In genomic region chr11:134332189-134332631, GRCh38 we compare ENCODE assay signal across 8 cellular contexts. TPM values are rescaled to one million over a fixed set of nuclear protein-coding genes. Genes with fewer than 3 reads are reported as not detected.
DNase-seq lines count a peak whose midpoint lies in the region; ATAC-seq, FAIRE-seq and TF ChIP-seq lines count a peak whose summit lies in the region.

No MANE protein-coding gene starts in this region.

- H3K27ac ChIP-seq in KMS-11 (0 out of 2 replicates have a peak overlapping the region, but pooled peaks have one; percentile 24), K562 (ENCODE audit: extremely low read depth, low read depth, low read length) (peak overlapping the region; percentile 64), left lung (no peak overlapping the region)

- FAIRE-seq in K562 (lab: Jason Lieb, UNC): no peak

- H3K79me2 ChIP-seq in KMS-11 (ENCODE audit: insufficient read depth, low read depth): 0 out of 2 replicates have a peak, but pooled peaks cover 4% of the 10 kb centered on the region
- 0 out of 3 replicates have a peak, but pooled peaks cover 2% of the 10 kb centered on the region for H3K79me2 ChIP-seq in K562 (ENCODE audit: control insufficient read depth, insufficient read depth, low read length)

- POLR2A ChIA-PET in K562 (lab: Yijun Ruan, JAX): no interaction called here

- peak; percentile 42 for DNase-seq in activated CD8-positive, alpha-beta memory T cell treated with anti-CD3 and anti-CD28 coated beads, Interleukin-2, amount 50 U/mL, for 4 hours
- no peak for DNase-seq in activated CD8-positive, alpha-beta memory T cell treated with anti-CD3 and anti-CD28 coated beads for 24 hours
- DNase-seq in K562 (ENCODE audit: extremely low read depth in 1 of 4, low spot score in 3 of 4): peak; percentile 47 to 66 (median 58)
- DNase-seq in left lung: no peak
- DNase-seq in stimulated activated naive CD4-positive, alpha-beta T cell treated with Interleukin-2 at 50 U/mL for 16 hours (lab: John Stamatoyannopoulos, UW): peak; percentile 22

- no peak for TF ChIP-seq RAD21 in K562 (CRISPR knock-in tag; conservative IDR thresholded peaks at IDR 0.05 in 1 of 2, IDR thresholded peaks at IDR 0.05 in 1 of 2)

- CTCF ChIA-PET in K562 (lab: Yijun Ruan, JAX; ENCODE audit: low intra/inter-chr PET ratio): no interaction called here

- ATAC-seq in K562 (peak; percentile 80), left lung (peak; percentile 65), HG03457 (IDR thresholded peaks at IDR 0.05; ENCODE audit: unreplicated experiment) (no peak), HG03469 (IDR thresholded peaks at IDR 0.05; ENCODE audit: unreplicated experiment) (no peak)

- H3K9me1 ChIP-seq in K562 (ENCODE audit: control insufficient read depth, insufficient read depth, low read length): no peaks in the 10 kb centered on the region

- TF ChIP-seq EP300 in K562 (IDR thresholded peaks at IDR 0.05; ENCODE audit: low read length): no peak

- H2AFZ ChIP-seq in KMS-11 (ENCODE audit: low read depth) (peak overlapping the region; percentile 66), K562 (ENCODE audit: low read depth, low read length) (peak overlapping the region; percentile 91)

- H3K4me1 ChIP-seq in KMS-11 (ENCODE audit: low read depth, poor library complexity, severe bottlenecking) (peaks cover 3% of the 10 kb centered on the region), K562 (replicated peaks in 1 of 2; ENCODE audit: control insufficient read depth in 2 of 2, insufficient read depth in 2 of 2, low read length in 2 of 2) (peaks cover 8 to 19% of the 10 kb centered on the region in 2 experiments; a peak in 4 of 5 replicates), left lung (peaks cover 0 to 13% of the 10 kb centered on the region in 2 donors)

- H3K9me3 ChIP-seq in K562 (replicated peaks; ENCODE audit: control insufficient read depth, insufficient read depth, low read depth, low read length) (no peaks in the 10 kb centered on the region), left lung (no peaks in the 10 kb centered on the region)

- in situ Hi-C loops in K562 (cut with MboI): no loop called here

- no peaks in the 10 kb centered on the region for H3K36me3 ChIP-seq in KMS-11 (ENCODE audit: insufficient read depth)
- no peaks in the 10 kb centered on the region for H3K36me3 ChIP-seq in K562 (ENCODE audit: control insufficient read depth, insufficient read depth, low read length)
- H3K36me3 ChIP-seq in left lung: no peaks in the 10 kb centered on the region

- H3K4me3 ChIP-seq in KMS-11 (IDR thresholded peaks at IDR 0.05; ENCODE audit: insufficient read depth, low read depth, low read length): no peak overlapping the region
- peak overlapping the region; percentile 65 for H3K4me3 ChIP-seq in K562
- H3K4me3 ChIP-seq in left lung: peak overlapping the region; percentile 45 to 53

- intact Hi-C loops in K562 (cut with micrococcal nuclease) (no loop called here), left lung (cut with DNase I) (no loop called here)

- H4K20me1 ChIP-seq in KMS-11 (ENCODE audit: insufficient read depth): no peaks in the 10 kb centered on the region
- no peaks in the 10 kb centered on the region for H4K20me1 ChIP-seq in K562 (replicated peaks; ENCODE audit: control insufficient read depth, insufficient read depth, low read length)

- peak overlapping the region; percentile 79 for H3K4me2 ChIP-seq in KMS-11
- H3K4me2 ChIP-seq in K562 (ENCODE audit: insufficient read depth, low read length): peak overlapping the region; percentile 76

- no peak for TF ChIP-seq POLR2A in K562 (conservative IDR thresholded peaks at IDR 0.05)

- no TSS peak for BruUV-seq in K562 (replicated peaks; lab: Mats Ljungman, UMichigan)

- H3K27me3 ChIP-seq in KMS-11 (ENCODE audit: insufficient read depth, low read depth): no peaks in the 10 kb centered on the region
- peaks cover 4 to 7% of the 10 kb centered on the region in 2 experiments; a peak in 4 of 5 replicates for H3K27me3 ChIP-seq in K562 (ENCODE audit: control insufficient read depth in 2 of 2, insufficient read depth in 2 of 2, low read length in 2 of 2)
- H3K27me3 ChIP-seq in left lung: peaks cover 17 to 53% of the 10 kb centered on the region in 2 donors

- WGBS in K562 (ENCODE audit: insufficient coverage, low coverage, missing lambda C conversion rate): 2% methylated on average over 11 of the region's 40 CpGs

- H3K9ac ChIP-seq in KMS-11 (peak overlapping the region; percentile 82), K562 (ENCODE audit: insufficient read depth in 1 of 2, low read depth in 2 of 2, low read length in 2 of 2) (peak overlapping the region; percentile 70 to 90)

- TF ChIP-seq CTCF in KMS-11 (conservative IDR thresholded peaks at IDR 0.05; ENCODE audit: low read depth, low read length) (no peak), K562 (IDR thresholded peaks at IDR 0.05 in 2 of 3, conservative IDR thresholded peaks at IDR 0.05 in 1 of 3; ENCODE audit: insufficient read depth in 2 of 3, low read depth in 1 of 3, low read length in 3 of 3) (peak in 2 of 3 experiments; percentile 20 to 33; a peak in 3 of 6 replicates), left lung (IDR thresholded peaks at IDR 0.05) (no peak)

TF ChIP-seq in K562, 482 proteins besides CTCF, POLR2A, EP300 and RAD21 (continues in another document):
- TF ChIP-seq ZNF263 (CRISPR knock-in tag; IDR thresholded peaks at IDR 0.05; ENCODE audit: borderline replicate concordance) (no peak), ZNF766 (CRISPR knock-in tag; conservative IDR thresholded peaks at IDR 0.05) (no peak), PHTF2 (CRISPR knock-in tag; IDR thresholded peaks at IDR 0.05) (no peak), ZSCAN29 (IDR thresholded peaks at IDR 0.05) (no peak), CREB1 (IDR thresholded peaks at IDR 0.05) (no peak), CREB1 (CRISPR knock-in tag; IDR thresholded peaks at IDR 0.05) (0 out of 2 replicates have a peak, but pooled peaks have one; percentile 7), MAZ (CRISPR knock-in tag; conservative IDR thresholded peaks at IDR 0.05 in 1 of 2, IDR thresholded peaks at IDR 0.05 in 1 of 2) (peak in 1 of 2 experiments; percentile 42; a peak in 1 of 4 replicates), MYC (IDR thresholded peaks at IDR 0.05; ENCODE audit: low read depth, low read length) (0 out of 2 replicates have a peak, but pooled peaks have one; percentile 8), MYC (CRISPR knock-in tag; IDR thresholded peaks at IDR 0.05; ENCODE audit: borderline replicate concordance, low read depth) (no peak), ZBTB1 (CRISPR knock-in tag; IDR thresholded peaks at IDR 0.05; ENCODE audit: borderline replicate concordance, low read depth) (peak; percentile 13; the same call in 1 of the 2 replicates), L3MBTL2 (IDR thresholded peaks at IDR 0.05) (peak; percentile 50; the same call in 1 of the 2 replicates)

RNA-seq across cellular contexts. Expression of gene GLB1L2, which starts 0.4 kb away (rescaled TPM):
- total RNA-seq in K562 (2011; cell fraction: chromatin; rRNA removed; ENCODE audit: low replicate concordance): 48.6 and 100 TPM in 2 replicates
- total RNA-seq in K562 (2011; cell fraction: nucleolus; rRNA removed): 62.0 and 67.0 TPM in 2 replicates
- total RNA-seq in K562 (2011; cell fraction: nucleoplasm; rRNA removed): 55.1 and 55.6 TPM in 2 replicates
- total RNA-seq in K562 (2014; rRNA removed) (13.8 and 15.7 TPM in 2 replicates), K562 (2014; rRNA removed; fragmentation: Illumina TruSeq; extraction: Trizol) (9.5 and 10.4 TPM in 2 replicates), K562 (2015; rRNA removed; fragmentation: Illumina TruSeq; extraction: Trizol) (10.0 and 10.9 TPM in 2 replicates), K562 (2021) (15.4 and 16.8 TPM in 2 replicates), left lung (10 to 100 TPM; 10.3 to 11.9 TPM)
- polyA plus RNA-seq in K562 (2011; rRNA removed) (20.8 and 21.4 TPM in 2 replicates), K562 (2014; fragmentation: Illumina TruSeq; extraction: Trizol) (19.1 and 19.2 TPM in 2 replicates), K562 (2014; fragmentation: Nextera tagmentation; extraction: Ambion mirVana) (1 to 10 TPM in 1 of 2 experiments, under 1 TPM in 1; 0.84 to 2.5 TPM), K562 (2014; rRNA removed) (14.9 and 15.6 TPM in 2 replicates)
- polyA plus RNA-seq in K562 (2011; cell fraction: cytosol; rRNA removed): 18.1 and 23.1 TPM in 2 replicates
- polyA plus RNA-seq in K562 (2011; cell fraction: nucleus; rRNA removed): 61.7 and 88.8 TPM in 2 replicates
- 15.6 and 20.4 TPM in 2 replicates for polyA plus RNA-seq in K562 (2012)
- polyA minus RNA-seq in K562 (2011; rRNA and poly(A)+ RNA removed): 10.6 and 15.3 TPM in 2 replicates
- polyA minus RNA-seq in K562 (2011; cell fraction: cytosol; rRNA and poly(A)+ RNA removed): 9.0 and 11.4 TPM in 2 replicates
- 12.4 and 13.2 TPM in 2 replicates for polyA minus RNA-seq in K562 (2011; cell fraction: nucleus; rRNA and poly(A)+ RNA removed)

RNA-seq across cellular contexts. Expression of gene GLB1L3, which starts 56.0 kb away (rescaled TPM):
- total RNA-seq in K562 (2011; cell fraction: chromatin; rRNA removed; ENCODE audit: low replicate concordance): 2.1 and 2.8 TPM in 2 replicates
- 0.67 and 1.6 TPM in 2 replicates for total RNA-seq in K562 (2011; cell fraction: nucleolus; rRNA removed)
- 0.88 and 2.4 TPM in 2 replicates for total RNA-seq in K562 (2011; cell fraction: nucleoplasm; rRNA removed)
- 0.20 and 3.3 TPM in 2 replicates for total RNA-seq in K562 (2014; rRNA removed)
- total RNA-seq in K562 (2014; rRNA removed; fragmentation: Illumina TruSeq; extraction: Trizol): 0.51 and 1.3 TPM in 2 replicates
- 0.43 and 0.72 TPM in 2 replicates for total RNA-seq in K562 (2015; rRNA removed; fragmentation: Illumina TruSeq; extraction: Trizol)
- 0.27 and 0.36 TPM in 2 replicates for total RNA-seq in K562 (2021)
- polyA plus RNA-seq in K562 (2011; rRNA removed): 0.08 and 0.67 TPM in 2 replicates
- polyA plus RNA-seq in K562 (2011; cell fraction: cytosol; rRNA removed): 0.06 and 0.55 TPM in 2 replicates
- 0.29 and 3.6 TPM in 2 replicates for polyA plus RNA-seq in K562 (2011; cell fraction: nucleus; rRNA removed)
- polyA plus RNA-seq in K562 (2012): 0.36 and 0.54 TPM in 2 replicates
- 0.40 and 0.59 TPM in 2 replicates for polyA plus RNA-seq in K562 (2014; fragmentation: Illumina TruSeq; extraction: Trizol)
- polyA plus RNA-seq in K562 (2014; fragmentation: Nextera tagmentation; extraction: Ambion mirVana): under 1 TPM; 0.18 to 0.30 TPM
- 0.49 and 0.59 TPM in 2 replicates for polyA plus RNA-seq in K562 (2014; rRNA removed)
- 0.09 and 0.35 TPM in 2 replicates for polyA minus RNA-seq in K562 (2011; rRNA and poly(A)+ RNA removed)
- not detected in 2 replicates for polyA minus RNA-seq in K562 (2011; cell fraction: cytosol; rRNA and poly(A)+ RNA removed)
- polyA minus RNA-seq in K562 (2011; cell fraction: nucleus; rRNA and poly(A)+ RNA removed): 0.11 and 1.3 TPM in 2 replicates
- total RNA-seq in left lung: under 1 TPM; 0.12 to 0.29 TPM

Comparison
In these comparisons a context has a peak if more than half of its experiments do, and no peak if none do; other contexts are left out.
1. DNase-seq: peak in activated CD8-positive, alpha-beta memory T cell treated with anti-CD3 and anti-CD28 coated beads, Interleukin-2, amount 50 U/mL, for 4 hours (single experiment), K562 (4 of 4) and stimulated activated naive CD4-positive, alpha-beta T cell treated with Interleukin-2 at 50 U/mL for 16 hours (single experiment); none in activated CD8-positive, alpha-beta memory T cell treated with anti-CD3 and anti-CD28 coated beads for 24 hours (single experiment) and left lung (0 of 2).
2. H3K27ac ChIP-seq: peak in KMS-11 (single experiment) and K562 (single experiment); none in left lung (0 of 2).
3. CTCF ChIP-seq: peak in K562 (2 of 3); none in KMS-11 (single experiment) and left lung (0 of 2).
4. ATAC-seq: peak in K562 (single experiment) and left lung (single experiment); none in HG03457 (single experiment) and HG03469 (single experiment).